In the genomic region with DNA sequence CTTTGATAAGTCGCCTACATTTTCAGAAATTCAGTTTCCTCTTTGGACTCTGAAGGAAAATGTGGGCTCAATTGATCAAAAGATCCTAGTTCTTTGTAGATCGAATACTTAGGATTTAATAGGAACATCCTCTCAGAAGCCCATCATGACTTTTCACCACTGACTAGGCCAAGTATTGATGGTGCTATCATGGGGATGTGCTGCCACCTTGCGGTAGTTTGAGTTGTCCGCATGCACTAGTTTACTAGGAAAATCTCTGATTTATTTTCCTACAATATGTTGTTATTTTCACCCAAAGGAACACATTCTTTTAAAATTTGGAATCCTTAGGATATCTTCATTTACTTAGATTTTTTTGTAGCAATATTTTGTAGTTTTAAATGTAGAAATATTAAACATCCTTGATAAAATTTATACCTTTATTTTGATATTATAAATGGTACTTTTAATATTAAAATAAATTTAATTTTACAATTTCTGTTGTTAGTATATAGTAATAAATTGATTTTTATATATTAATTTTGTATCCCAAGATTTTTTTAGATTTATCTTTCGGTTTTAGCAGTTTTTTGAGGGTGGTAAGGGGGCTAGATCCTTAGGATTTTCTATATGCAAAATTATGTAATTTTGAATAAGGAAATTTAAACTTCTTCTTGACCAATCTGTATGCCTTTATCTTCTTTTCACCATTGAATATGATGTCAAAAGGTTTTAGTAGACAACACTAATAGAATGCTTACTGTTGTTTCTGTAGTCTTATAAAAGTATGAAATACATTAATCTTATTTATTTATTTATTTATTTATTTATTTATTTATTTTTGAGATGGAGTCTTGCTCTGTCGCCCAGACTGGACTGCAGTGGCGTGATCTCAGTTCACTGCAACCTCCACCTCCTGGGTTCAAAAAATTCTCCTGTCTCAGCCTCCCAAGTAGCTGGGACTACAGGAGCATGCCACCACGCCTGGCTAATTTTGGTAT, we compare ENCODE assay signal across 8 cellular contexts.
DNase-seq lines count a peak whose midpoint lies in the region; ATAC-seq lines count a peak whose summit lies in the region.

No MANE protein-coding gene starts in this region.

- DNase-seq in EH (ENCODE audit: low read depth) (peak; percentile 67), NCI-H2227 (lab: John Stamatoyannopoulos, UW; ENCODE audit: unreplicated experiment) (peak; percentile 61), kidney tubule cell (ENCODE audit: low spot score) (peak; percentile 63)
- peak; percentile 76 for DNase-seq in activated CD4-positive, CD25-positive, alpha-beta regulatory T cell treated with anti-CD3 and anti-CD28 coated beads, Interleukin-2, amount 50 U/mL, for 72 hours
- DNase-seq in central memory CD8-positive, alpha-beta T cell (ENCODE audit: low spot score in 2 of 2) = peak; percentile 59 to 72
- peak; percentile 79 for DNase-seq in stimulated activated CD4-positive, alpha-beta T cell treated with anti-CD3 and anti-CD28 coated beads, Interleukin-4, amount 100 ng/mL, for 1 hour

- peaks cover 45% of the 10 kb centered on the region for H3K27me3 Mint-ChIP-seq in central memory CD8-positive, alpha-beta T cell

- no peaks in the 10 kb centered on the region for H3K9me3 Mint-ChIP-seq in central memory CD8-positive, alpha-beta T cell

- no peak overlapping the region for H3K4me3 Mint-ChIP-seq in central memory CD8-positive, alpha-beta T cell

- peaks cover 4% of the 10 kb centered on the region for H3K36me3 Mint-ChIP-seq in central memory CD8-positive, alpha-beta T cell (ENCODE audit: insufficient read depth)

- H3K27ac Mint-ChIP-seq in central memory CD8-positive, alpha-beta T cell (ENCODE audit: low read depth) = no peak overlapping the region

- peak; percentile 50 for ATAC-seq in HG02623 (IDR thresholded peaks at IDR 0.05; ENCODE audit: unreplicated experiment)
- ATAC-seq in central memory CD8-positive, alpha-beta T cell (replicated peaks; ENCODE audit: extremely low read depth, poor library complexity, severe bottlenecking) = no peak
- no peak for ATAC-seq in GM18520 (IDR thresholded peaks at IDR 0.05; ENCODE audit: unreplicated experiment)

- peaks cover 9% of the 10 kb centered on the region for H3K4me1 Mint-ChIP-seq in central memory CD8-positive, alpha-beta T cell
